ENCODE assay signal across 8 cellular contexts in the genomic region with DNA sequence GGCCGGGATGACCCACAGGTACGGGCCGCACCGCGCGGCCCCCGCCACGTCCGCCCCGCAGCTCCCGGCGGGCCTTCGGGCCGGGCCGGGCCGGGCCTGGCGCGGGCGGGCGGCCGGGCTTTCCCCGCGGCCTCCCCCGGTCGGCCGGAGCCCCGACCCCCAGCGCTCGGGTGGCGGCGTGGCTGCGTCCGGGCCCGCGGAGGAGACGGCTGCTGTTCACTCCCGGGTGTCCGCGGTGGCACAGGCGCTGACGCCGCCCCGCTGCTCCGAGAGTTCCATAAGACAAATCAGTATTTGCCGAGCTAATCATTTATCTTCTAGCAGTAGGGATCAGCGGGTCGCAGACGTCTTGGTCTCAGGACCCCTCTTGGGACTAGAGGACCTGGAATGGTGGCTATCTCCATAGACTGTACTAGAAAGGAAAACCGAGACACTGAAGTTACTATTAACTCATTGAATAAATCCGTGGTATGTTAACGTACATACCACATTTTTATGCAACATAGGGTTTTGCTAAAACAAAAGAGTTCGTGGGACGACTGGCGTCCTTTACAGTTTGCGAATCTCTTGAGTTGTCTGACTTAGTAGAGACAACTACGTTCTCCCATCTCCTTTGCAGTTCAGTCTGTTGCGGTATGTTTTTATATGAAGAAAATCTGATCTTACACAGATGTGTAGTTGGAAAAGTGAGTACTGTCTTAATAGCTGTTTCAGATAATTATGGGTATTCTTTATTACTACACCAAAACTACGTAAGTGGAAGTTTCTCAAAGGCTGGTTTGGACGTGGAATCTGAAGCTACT. TPM values are rescaled to one million over a fixed set of nuclear protein-coding genes. Genes with fewer than 3 reads are reported as not detected.
DNase-seq lines count a peak whose midpoint lies in the region; ATAC-seq lines count a peak whose summit lies in the region.

No MANE protein-coding gene starts in this region.

- peak overlapping the region; percentile 40 for H3K27ac ChIP-seq in caudate nucleus (ENCODE audit: low read depth, low read length)

- DNase-seq in ELR (ENCODE audit: low read depth) = peak; percentile 69
- DNase-seq in HuH-7.5 (ENCODE audit: low spot score) = peak; percentile 29
- peak; percentile 32 for DNase-seq in T-helper 9 cell
- DNase-seq in caudate nucleus (lab: John Stamatoyannopoulos, UW) = peak in 35 of 61 donors; percentile 5 to 72 (median 28)
- DNase-seq in left colon = peak; percentile 43 to 65
- peak; percentile 8 to 33 for DNase-seq in stimulated activated CD4-positive, alpha-beta T cell treated with anti-CD3 and anti-CD28 coated beads, Interleukin-1b, Interleukin-23, amount 100 ng/mL, for 4 hours (ENCODE audit: low read depth in 2 of 2)
- DNase-seq in dedifferentiated amniotic fluid mesenchymal stem cell (ENCODE audit: extremely low spot score) = no peak

- ATAC-seq in GM21717 (IDR thresholded peaks at IDR 0.05; ENCODE audit: unreplicated experiment) = peak; percentile 38
- peak; percentile 14 for ATAC-seq in left colon

- intact Hi-C loops in left colon (cut with DNase I, micrococcal nuclease) = loop anchor here in 1 of 2 donors (10.0 kb wide), 1 partner anchor 50 kb away; no protein-coding TSS in a partner anchor

RNA-seq across cellular contexts. Expression of a gene that starts 0.5 kb away (rescaled TPM):
- total RNA-seq in left colon = 10 to 100 TPM; 28.4 to 33.9 TPM
